ENCODE assay signal across 8 cellular contexts in the genomic region with DNA sequence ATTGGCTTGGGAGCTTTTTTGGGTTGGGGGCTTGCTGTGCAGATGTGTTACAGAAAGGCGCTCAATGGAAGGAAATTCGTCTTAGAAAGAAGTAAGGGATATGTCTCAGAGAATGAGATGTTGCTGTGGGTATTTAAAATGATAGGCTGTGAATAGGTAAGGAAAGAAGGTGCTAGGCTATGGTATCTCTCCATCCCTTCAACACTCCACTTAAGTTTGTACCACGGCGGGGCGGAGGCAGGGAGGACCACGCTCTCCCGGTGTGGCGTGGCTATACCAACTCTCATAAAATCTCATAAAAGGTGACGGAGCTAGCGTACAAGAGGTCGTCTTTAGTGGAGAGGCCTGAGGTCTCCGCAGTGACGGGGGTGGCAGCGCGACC. TPM values are rescaled to one million over a fixed set of nuclear protein-coding genes. Genes with fewer than 3 reads are reported as not detected.
A peak's percentile ranks its signal among the peaks of the same experiment; 100 is the strongest.
DNase-seq lines count a peak whose midpoint lies in the region; ATAC-seq and TF ChIP-seq lines count a peak whose summit lies in the region.

No MANE protein-coding gene starts in this region.

- H3K4me1 Mint-ChIP-seq in activated T-cell treated with anti-CD3 and anti-CD28 coated beads, Interleukin-2, amount 50 U/mL, for 4 hours (ENCODE audit: low read depth) = peaks cover 28% of the 10 kb centered on the region
- H3K4me1 Mint-ChIP-seq in type B pancreatic cell (ENCODE audit: unreplicated experiment) = peaks cover 22% of the 10 kb centered on the region

- no peaks in the 10 kb centered on the region for H3K36me3 ChIP-seq in liver (ENCODE audit: control insufficient read depth in 4 of 4, insufficient read depth in 3 of 4, low read depth in 1 of 4, low read length in 3 of 4)

- H3K9me3 Mint-ChIP-seq in activated T-cell treated with anti-CD3 and anti-CD28 coated beads, Interleukin-2, amount 50 U/mL, for 4 hours = peaks cover 7% of the 10 kb centered on the region
- peaks cover 5% of the 10 kb centered on the region for H3K9me3 Mint-ChIP-seq in type B pancreatic cell

- TF ChIP-seq RAD21 in liver (IDR thresholded peaks at IDR 0.05) = no peak

- peaks cover under 1 to 21% (median 14%) of the 10 kb centered on the region in 4 donors for H3K4me1 ChIP-seq in liver (ENCODE audit: control insufficient read depth in 4 of 4, insufficient read depth in 4 of 4, low read length in 3 of 4)

- no peak for DNase-seq in activated T-cell treated with anti-CD3 and anti-CD28 coated beads, Interleukin-2, amount 50 U/mL, for 4 hours
- no peak for DNase-seq in activated T-cell treated with anti-CD3 and anti-CD28 coated beads for 4 hours
- DNase-seq in astrocyte of the cerebellum (ENCODE audit: low read depth) = no peak
- DNase-seq in type B pancreatic cell (ENCODE audit: extremely low spot score, unreplicated experiment) = no peak
- no peak for DNase-seq in dedifferentiated amniotic fluid mesenchymal stem cell (ENCODE audit: extremely low spot score)
- no peak for DNase-seq in germinal center (ENCODE audit: low spot score)

- peak overlapping the region in 1 of 2 donors; percentile 80 for H3K9ac ChIP-seq in liver (ENCODE audit: low read depth in 1 of 2, low read length in 2 of 2)

- H3K36me3 Mint-ChIP-seq in activated T-cell treated with anti-CD3 and anti-CD28 coated beads, Interleukin-2, amount 50 U/mL, for 4 hours (ENCODE audit: insufficient read depth) = peaks cover 11% of the 10 kb centered on the region
- peaks cover 11% of the 10 kb centered on the region for H3K36me3 Mint-ChIP-seq in type B pancreatic cell

- peak overlapping the region; percentile 94 for H3K4me3 Mint-ChIP-seq in activated T-cell treated with anti-CD3 and anti-CD28 coated beads, Interleukin-2, amount 50 U/mL, for 4 hours
- peak overlapping the region; percentile 97 for H3K4me3 Mint-ChIP-seq in type B pancreatic cell

- WGBS in liver = 19% methylated on average over 15 of the region's 15 CpGs

- ATAC-seq in activated T-cell treated with anti-CD3 and anti-CD28 coated beads, Interleukin-2, amount 50 U/mL, for 4 hours = peak; percentile 44 to 46
- peak; percentile 40 for ATAC-seq in HG03354 (IDR thresholded peaks at IDR 0.05; ENCODE audit: poor library complexity, severe bottlenecking, unreplicated experiment)

- peaks cover 25% of the 10 kb centered on the region for H3K27me3 Mint-ChIP-seq in activated T-cell treated with anti-CD3 and anti-CD28 coated beads, Interleukin-2, amount 50 U/mL, for 4 hours (ENCODE audit: low read depth)
- peaks cover 3% of the 10 kb centered on the region for H3K27me3 Mint-ChIP-seq in type B pancreatic cell

- H3K27ac ChIP-seq in liver (ENCODE audit: low read depth in 1 of 2, low read length in 2 of 2) = peak overlapping the region; percentile 60 to 78

- no peak for TF ChIP-seq CTCF in astrocyte of the cerebellum (IDR thresholded peaks at IDR 0.05; ENCODE audit: low read depth, low read length, missing control alignments)
- TF ChIP-seq CTCF in liver (IDR thresholded peaks at IDR 0.05; ENCODE audit: low read depth, low read length, missing input control) = no peak
- TF ChIP-seq CTCF in type B pancreatic cell (conservative IDR thresholded peaks at IDR 0.05) = no peak

- H3K27me3 ChIP-seq in liver (ENCODE audit: control insufficient read depth in 4 of 4, insufficient read depth in 4 of 4, low read length in 3 of 4) = no peaks in the 10 kb centered on the region

- H3K9me3 ChIP-seq in liver (ENCODE audit: control insufficient read depth in 4 of 4, low read length in 3 of 4) = no peaks in the 10 kb centered on the region

- peak overlapping the region; percentile 77 for H3K27ac Mint-ChIP-seq in type B pancreatic cell

- in situ Hi-C loops in astrocyte of the cerebellum (cut with HindIII; ENCODE audit: low sequenced_read_pairs) = no loop called here

- H3K4me3 ChIP-seq in astrocyte of the cerebellum (ENCODE audit: low read depth, low read length) = peak overlapping the region; percentile 97
- peak overlapping the region; percentile 67 to 91 (median 74) for H3K4me3 ChIP-seq in liver (ENCODE audit: low read depth in 1 of 3, low read length in 3 of 3)

TF ChIP-seq in liver, 16 proteins besides CTCF, POLR2A, EP300 and RAD21:
- TF ChIP-seq SP1 (IDR thresholded peaks at IDR 0.05) (no peak), ZBTB33 (IDR thresholded peaks at IDR 0.05) (no peak), RXRA (IDR thresholded peaks at IDR 0.05) (no peak), HNF4A (conservative IDR thresholded peaks at IDR 0.05) (no peak), NR2F2 (IDR thresholded peaks at IDR 0.05) (no peak), REST (IDR thresholded peaks at IDR 0.05) (no peak), YY1 (IDR thresholded peaks at IDR 0.05) (no peak), GABPA (IDR thresholded peaks at IDR 0.05 in 1 of 2, conservative IDR thresholded peaks at IDR 0.05 in 1 of 2) (no peak), HNF4G (IDR thresholded peaks at IDR 0.05) (no peak), TAF1 (conservative IDR thresholded peaks at IDR 0.05) (no peak), FOXA1 (IDR thresholded peaks at IDR 0.05) (no peak), FOXA2 (IDR thresholded peaks at IDR 0.05) (no peak), EGR1 (IDR thresholded peaks at IDR 0.05; ENCODE audit: low read depth in 2 of 2) (no peak), JUND (IDR thresholded peaks at IDR 0.05) (no peak), MAX (IDR thresholded peaks at IDR 0.05) (no peak)
- TF ChIP-seq, protein P1, sequence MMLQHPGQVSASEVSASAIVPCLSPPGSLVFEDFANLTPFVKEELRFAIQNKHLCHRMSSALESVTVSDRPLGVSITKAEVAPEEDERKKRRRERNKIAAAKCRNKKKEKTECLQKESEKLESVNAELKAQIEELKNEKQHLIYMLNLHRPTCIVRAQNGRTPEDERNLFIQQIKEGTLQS (IDR thresholded peaks at IDR 0.05) = no peak
TF ChIP-seq in liver: peak in this region for 0.

RNA-seq across cellular contexts. Expression of gene RPS6KC1, which starts 0.3 kb away (rescaled TPM):
- total RNA-seq in activated T-cell treated with anti-CD3 and anti-CD28 coated beads, Interleukin-2, amount 50 U/mL, for 4 hours = 1 to 10 TPM; 4.8 to 6.8 (median 6.1) TPM
- total RNA-seq in liver (10 to 100 TPM; 14.7 to 15.6 TPM), type B pancreatic cell (ENCODE audit: low replicate concordance) (15.5 and 19.2 TPM in 2 replicates)
- 1 to 10 TPM; 3.5 to 4.9 TPM for polyA plus RNA-seq in liver

RNA-seq across cellular contexts. Expression of gene ANGEL2, which starts 35.1 kb away (rescaled TPM):
- total RNA-seq in activated T-cell treated with anti-CD3 and anti-CD28 coated beads, Interleukin-2, amount 50 U/mL, for 4 hours = 10 to 100 TPM; 34.3 to 39.7 (median 37.8) TPM
- total RNA-seq in liver (10 to 100 TPM; 23.3 to 31.1 TPM), type B pancreatic cell (ENCODE audit: low replicate concordance) (22.2 and 36.0 TPM in 2 replicates)
- 1 to 10 TPM; 8.2 to 9.4 TPM for polyA plus RNA-seq in liver
